Comparison of ENCODE assay signal across 11 cellular contexts in genomic region chr7:887488-887820, GRCh38.
"Had no signal": no experiment of that assay in that cellular context is flagged by ENCODE, and none has a peak within 500 bp of the region (broad histone marks: within the 10 kb centered on the region; RNA-seq: fewer than 3 reads in every experiment).

No MANE protein-coding gene starts in this region.

- H3K27me3 ChIP-seq: adrenal gland, gastrocnemius medialis had no signal

- H3K4me3 ChIP-seq: adrenal gland, gastrocnemius medialis, lung had no signal

- H3K27ac ChIP-seq: epithelial cell of prostate had no signal

- ATAC-seq: effector memory CD8-positive, alpha-beta T cell had no signal

- H3K9me3 ChIP-seq: adrenal gland, gastrocnemius medialis had no signal

- DNase-seq: activated CD4-positive, alpha-beta memory T cell treated with anti-CD3 and anti-CD28 coated beads, Interleukin-2, amount 10 ng/mL, durations not matched to agents 7 days and 5 days; activated CD8-positive, alpha-beta memory T cell treated with anti-CD3 and anti-CD28 coated beads, Interleukin-2, amount 50 U/mL, for 48 hours; activated naive CD4-positive, alpha-beta T cell treated with anti-CD3 and anti-CD28 coated beads, Interleukin-2, amount 50 U/mL, for 16 hours; central memory CD4-positive, alpha-beta T cell; effector memory CD8-positive, alpha-beta T cell; nephron progenitor cell; T-helper 9 cell had no signal
